23 cellular contexts compared by ENCODE assay signal in genomic region chr5:6397536-6398269, GRCh38. TPM values are rescaled to one million over a fixed set of nuclear protein-coding genes. Genes with fewer than 3 reads are reported as not detected.
DNase-seq lines count a peak whose midpoint lies in the region; ATAC-seq, FAIRE-seq and TF ChIP-seq lines count a peak whose summit lies in the region.
"Had no signal": no experiment of that assay in that cellular context is flagged by ENCODE, and none has a peak within 500 bp of the region (broad histone marks: within the 10 kb centered on the region; RNA-seq: fewer than 3 reads in every experiment).

No MANE protein-coding gene starts in this region.

- H4K8ac ChIP-seq in neuronal stem cell (ENCODE audit: low read depth, low read length), result no peak overlapping the region

- TF ChIP-seq CTCF in K562 (IDR thresholded peaks at IDR 0.05 in 2 of 3, conservative IDR thresholded peaks at IDR 0.05 in 1 of 3; ENCODE audit: insufficient read depth in 2 of 3, low read depth in 1 of 3, low read length in 3 of 3), result no peak
- no peak for TF ChIP-seq CTCF in vagina (IDR thresholded peaks at IDR 0.05)

- H3K9me1 ChIP-seq in K562 (ENCODE audit: control insufficient read depth, insufficient read depth, low read length), result no peaks in the 10 kb centered on the region

- TF ChIP-seq POLR2A in K562 (conservative IDR thresholded peaks at IDR 0.05) (no peak), vagina (IDR thresholded peaks at IDR 0.05) (no peak)

- 0 out of 2 replicates have a peak, but pooled peaks cover 2% of the 10 kb centered on the region for H4K20me1 ChIP-seq in K562 (replicated peaks; ENCODE audit: control insufficient read depth, insufficient read depth, low read length)
- H4K20me1 ChIP-seq: BLaER1 had no signal

- H2BK5ac ChIP-seq in neuronal stem cell (ENCODE audit: low read length), result no peak overlapping the region

- peak; percentile 37 for DNase-seq in activated effector memory CD4-positive, alpha-beta T cell treated with anti-CD3 and anti-CD28 coated beads, Interleukin-2, amount 50 U/mL, for 16 hours
- no peak for DNase-seq in activated effector memory CD4-positive, alpha-beta T cell treated with Interleukin-2 at 50 U/mL for 16 hours
- DNase-seq in K562 (ENCODE audit: extremely low read depth in 1 of 4, low spot score in 3 of 4) (no peak), neuronal stem cell (ENCODE audit: low spot score) (no peak), vagina (ENCODE audit: extremely low spot score in 2 of 2) (peak; percentile 40 to 70), T-helper 9 cell (no peak), NCI-H1436 (lab: John Stamatoyannopoulos, UW) (no peak)
- DNase-seq: Caco-2; CD4-positive, CD25-positive, alpha-beta regulatory T cell; CD8-positive, alpha-beta T cell; DMS153; DND-41; GOT3; HFFc6 had no signal

- POLR2A ChIA-PET in K562 (lab: Yijun Ruan, JAX), result interaction anchor here (0.6 kb wide), 2 partner anchors 24 to 1504 kb away, joined by 3 read pairs; no protein-coding TSS in a partner anchor

- no peaks in the 10 kb centered on the region; a peak in 2 of 5 replicates for H3K4me1 ChIP-seq in K562 (replicated peaks in 1 of 2; ENCODE audit: control insufficient read depth in 2 of 2, insufficient read depth in 2 of 2, low read length in 2 of 2)
- H3K4me1 ChIP-seq in neuronal stem cell (ENCODE audit: control insufficient read depth in 2 of 2, insufficient read depth in 1 of 2, low read depth in 1 of 2, low read length in 2 of 2), result peaks cover 0 to 1% of the 10 kb centered on the region in 2 donors
- H3K4me1 ChIP-seq in vagina, result no peaks in the 10 kb centered on the region
- H3K4me1 ChIP-seq: BLaER1, Caco-2, HAP-1 had no signal

- in situ Hi-C loops in K562 (cut with MboI), result no loop called here

- intact Hi-C loops in K562 (cut with micrococcal nuclease), result no loop called here
- intact Hi-C loops in vagina (cut with DNase I), result no loop called here

- no peak overlapping the region for H3K23ac ChIP-seq in neuronal stem cell (ENCODE audit: low read depth, low read length, poor library complexity)

- H2BK120ac ChIP-seq in neuronal stem cell (ENCODE audit: low read depth, low read length), result no peak overlapping the region

- H2AFZ ChIP-seq in K562 (ENCODE audit: low read depth, low read length) (no peak overlapping the region), neuronal stem cell (ENCODE audit: low read length) (no peak overlapping the region)

- H3K36me3 ChIP-seq in K562 (ENCODE audit: control insufficient read depth, insufficient read depth, low read length), result no peaks in the 10 kb centered on the region
- H3K36me3 ChIP-seq in neuronal stem cell (replicated peaks in 1 of 2; ENCODE audit: control insufficient read depth in 2 of 2, insufficient read depth in 2 of 2, low read length in 2 of 2), result no peaks in the 10 kb centered on the region
- H3K36me3 ChIP-seq in vagina, result no peaks in the 10 kb centered on the region
- H3K36me3 ChIP-seq: BLaER1, HAP-1 had no signal

- no peak overlapping the region for H3K27ac ChIP-seq in K562 (ENCODE audit: extremely low read depth, low read depth, low read length)
- no peak overlapping the region for H3K27ac ChIP-seq in neuronal stem cell (replicated peaks; ENCODE audit: low read length)
- H3K27ac ChIP-seq in vagina, result no peak overlapping the region
- H3K27ac ChIP-seq: 22Rv1, BLaER1, C4-2B had no signal

- ATAC-seq in K562, result no peak
- ATAC-seq: CD8-positive, alpha-beta T cell had no signal

- no peak overlapping the region for H2AK5ac ChIP-seq in neuronal stem cell (ENCODE audit: low read depth, low read length)

- no peaks in the 10 kb centered on the region; the same call in 1 of the 2 replicates for H3K9me3 ChIP-seq in K562 (replicated peaks; ENCODE audit: control insufficient read depth, insufficient read depth, low read depth, low read length)
- no peaks in the 10 kb centered on the region for H3K9me3 ChIP-seq in neuronal stem cell (replicated peaks in 1 of 2; ENCODE audit: control insufficient read depth in 2 of 2, insufficient read depth in 1 of 2, low read depth in 1 of 2, low read length in 2 of 2)
- no peaks in the 10 kb centered on the region for H3K9me3 ChIP-seq in vagina
- H3K9me3 ChIP-seq: BLaER1, Caco-2, HAP-1 had no signal

- no peak overlapping the region for H3K18ac ChIP-seq in neuronal stem cell (ENCODE audit: low read length)

- no TSS peak for BruUV-seq in K562 (replicated peaks; lab: Mats Ljungman, UMichigan)

- H2BK12ac ChIP-seq in neuronal stem cell (ENCODE audit: low read length), result no peak overlapping the region

- no peak for TF ChIP-seq RAD21 in K562 (CRISPR knock-in tag; conservative IDR thresholded peaks at IDR 0.05 in 1 of 2, IDR thresholded peaks at IDR 0.05 in 1 of 2)

- H3K9ac ChIP-seq in K562 (ENCODE audit: insufficient read depth in 1 of 2, low read depth in 2 of 2, low read length in 2 of 2) (no peak overlapping the region), neuronal stem cell (ENCODE audit: low read depth, low read length, poor library complexity) (no peak overlapping the region)
- H3K9ac ChIP-seq: BLaER1 had no signal

- no peak overlapping the region for H3K4ac ChIP-seq in neuronal stem cell (ENCODE audit: low read length)

- H3K4me3 ChIP-seq in K562 (no peak overlapping the region), neuronal stem cell (ENCODE audit: low read length in 2 of 2) (no peak overlapping the region), vagina (no peak overlapping the region)
- H3K4me3 ChIP-seq: BLaER1, HAP-1 had no signal

- 5% methylated on average over 15 of the region's 15 CpGs for WGBS in K562 (ENCODE audit: insufficient coverage, low coverage, missing lambda C conversion rate)
- WGBS in neuronal stem cell (ENCODE audit: extremely low coverage in 2 of 2, insufficient read length in 2 of 2, insufficient replicate concordance in 1 of 2), 2 donors, result no CpG with 5 or more reads among the region's 15 CpGs

- H3K4me2 ChIP-seq in K562 (ENCODE audit: insufficient read depth, low read length) (no peak overlapping the region), neuronal stem cell (ENCODE audit: insufficient read depth, low read length, poor library complexity, severe bottlenecking) (no peak overlapping the region)
- H3K4me2 ChIP-seq: BLaER1 had no signal

- peaks cover 71 to 74% of the 10 kb centered on the region in 2 experiments for H3K27me3 ChIP-seq in K562 (ENCODE audit: control insufficient read depth in 2 of 2, insufficient read depth in 2 of 2, low read length in 2 of 2)
- peaks cover 0 to 32% (median 0%) of the 10 kb centered on the region in 3 experiments for H3K27me3 ChIP-seq in neuronal stem cell (ENCODE audit: control insufficient read depth in 3 of 3, insufficient read depth in 3 of 3, low read depth in 1 of 3, low read length in 3 of 3)
- H3K27me3 ChIP-seq in vagina, result no peaks in the 10 kb centered on the region
- H3K27me3 ChIP-seq: BLaER1 had no signal

- no peak for TF ChIP-seq EP300 in K562 (IDR thresholded peaks at IDR 0.05; ENCODE audit: low read length)

- no peak overlapping the region for H2BK15ac ChIP-seq in neuronal stem cell (ENCODE audit: low read length)

- peak overlapping the region; percentile 14 for H3K14ac ChIP-seq in neuronal stem cell (ENCODE audit: low read length)

- CTCF ChIA-PET in K562 (lab: Yijun Ruan, JAX; ENCODE audit: low intra/inter-chr PET ratio), result no interaction called here

- no peaks in the 10 kb centered on the region for H3K79me1 ChIP-seq in neuronal stem cell (ENCODE audit: low read depth, low read length)

- no peaks in the 10 kb centered on the region for H3K79me2 ChIP-seq in K562 (ENCODE audit: control insufficient read depth, insufficient read depth, low read length)

- FAIRE-seq in K562 (lab: Jason Lieb, UNC), result no peak
- FAIRE-seq: A204.1, G401.6, GM12892, H54 had no signal

- no peak overlapping the region for H4K91ac ChIP-seq in neuronal stem cell (ENCODE audit: low read depth, low read length, poor library complexity)

RNA-seq across cellular contexts. Expression of gene MED10, which starts 19.4 kb away (rescaled TPM):
- total RNA-seq in K562 (2011; cell fraction: chromatin; rRNA removed; ENCODE audit: low replicate concordance), result 44.1 and 73.3 TPM in 2 replicates
- total RNA-seq in K562 (2011; cell fraction: nucleolus; rRNA removed), result 38.2 and 47.2 TPM in 2 replicates
- 43.8 and 50.4 TPM in 2 replicates for total RNA-seq in K562 (2011; cell fraction: nucleoplasm; rRNA removed)
- 36.1 and 51.0 TPM in 2 replicates for total RNA-seq in K562 (2014; rRNA removed)
- total RNA-seq in K562 (2014; rRNA removed; fragmentation: Illumina TruSeq; extraction: Trizol), result 23.8 and 25.7 TPM in 2 replicates
- 28.4 and 33.6 TPM in 2 replicates for total RNA-seq in K562 (2015; rRNA removed; fragmentation: Illumina TruSeq; extraction: Trizol)
- 52.0 and 62.3 TPM in 2 replicates for total RNA-seq in K562 (2021)
- 49.9 and 58.8 TPM in 2 replicates for polyA plus RNA-seq in K562 (2011; rRNA removed)
- 51.3 and 58.8 TPM in 2 replicates for polyA plus RNA-seq in K562 (2011; cell fraction: cytosol; rRNA removed)
- polyA plus RNA-seq in K562 (2011; cell fraction: nucleus; rRNA removed), result 70.4 and 86.1 TPM in 2 replicates
- 68.1 and 71.4 TPM in 2 replicates for polyA plus RNA-seq in K562 (2012)
- polyA plus RNA-seq in K562 (2014; fragmentation: Illumina TruSeq; extraction: Trizol), result 60.6 and 72.2 TPM in 2 replicates
- 10 to 100 TPM; 45.0 to 72.5 TPM for polyA plus RNA-seq in K562 (2014; fragmentation: Nextera tagmentation; extraction: Ambion mirVana)
- polyA plus RNA-seq in K562 (2014; rRNA removed), result 78.5 and 83.4 TPM in 2 replicates
- polyA minus RNA-seq in K562 (2011; rRNA and poly(A)+ RNA removed), result 18.9 and 20.4 TPM in 2 replicates
- 11.6 and 15.7 TPM in 2 replicates for polyA minus RNA-seq in K562 (2011; cell fraction: cytosol; rRNA and poly(A)+ RNA removed)
- 41.7 and 72.9 TPM in 2 replicates for polyA minus RNA-seq in K562 (2011; cell fraction: nucleus; rRNA and poly(A)+ RNA removed)
- polyA plus RNA-seq in neuronal stem cell (2013, experiment 1 of 2), result 29.2 TPM
- polyA plus RNA-seq in neuronal stem cell (2013, experiment 2 of 2), result 30.5 TPM
- total RNA-seq in vagina, result 32.7 TPM

RNA-seq across cellular contexts. Expression of gene UBE2QL1, which starts 51.0 kb away (rescaled TPM):
- not detected in 2 replicates for total RNA-seq in K562 (2011; cell fraction: chromatin; rRNA removed; ENCODE audit: low replicate concordance)
- total RNA-seq in K562 (2011; cell fraction: nucleolus; rRNA removed), result 0.13 TPM in 1 of 2 replicates, not detected in the other
- total RNA-seq in K562 (2011; cell fraction: nucleoplasm; rRNA removed), result 0.15 TPM in 1 of 2 replicates, not detected in the other
- total RNA-seq in K562 (2014; rRNA removed), result not detected in 2 replicates
- total RNA-seq in K562 (2014; rRNA removed; fragmentation: Illumina TruSeq; extraction: Trizol), result not detected in 2 replicates
- total RNA-seq in K562 (2015; rRNA removed; fragmentation: Illumina TruSeq; extraction: Trizol), result not detected in 2 replicates
- not detected in 2 replicates for total RNA-seq in K562 (2021)
- not detected in 2 replicates for polyA plus RNA-seq in K562 (2011; rRNA removed)
- polyA plus RNA-seq in K562 (2011; cell fraction: cytosol; rRNA removed), result not detected in 2 replicates
- polyA plus RNA-seq in K562 (2011; cell fraction: nucleus; rRNA removed), result 0.03 TPM in 1 of 2 replicates, not detected in the other
- polyA plus RNA-seq in K562 (2012), result 0.01 TPM in 1 of 2 replicates, not detected in the other
- not detected in 2 replicates for polyA plus RNA-seq in K562 (2014; fragmentation: Illumina TruSeq; extraction: Trizol)
- not detected for polyA plus RNA-seq in K562 (2014; fragmentation: Nextera tagmentation; extraction: Ambion mirVana)
- not detected in 2 replicates for polyA plus RNA-seq in K562 (2014; rRNA removed)
- polyA minus RNA-seq in K562 (2011; rRNA and poly(A)+ RNA removed), result not detected in 2 replicates
- polyA minus RNA-seq in K562 (2011; cell fraction: cytosol; rRNA and poly(A)+ RNA removed), result not detected in 2 replicates
- not detected in 2 replicates for polyA minus RNA-seq in K562 (2011; cell fraction: nucleus; rRNA and poly(A)+ RNA removed)
- polyA plus RNA-seq in neuronal stem cell (2013, experiment 1 of 2), result 2.3 TPM
- 2.4 TPM for polyA plus RNA-seq in neuronal stem cell (2013, experiment 2 of 2)
- 2.5 TPM for total RNA-seq in vagina
- total RNA-seq: Caco-2; CD4-positive, CD25-positive, alpha-beta regulatory T cell; HFFc6 had no signal
- polyA plus RNA-seq: AG04450; CD4-positive, CD25-positive, alpha-beta regulatory T cell had no signal

Comparison
In these comparisons a context has a peak if more than half of its experiments do, and no peak if none do; other contexts are left out.
1. DNase-seq: peak in activated effector memory CD4-positive, alpha-beta T cell treated with anti-CD3 and anti-CD28 coated beads, Interleukin-2, amount 50 U/mL, for 16 hours (single experiment) and vagina (2 of 2); none in activated effector memory CD4-positive, alpha-beta T cell treated with Interleukin-2 at 50 U/mL for 16 hours (single experiment), K562 (0 of 4), neuronal stem cell (single experiment), T-helper 9 cell (single experiment) and NCI-H1436 (single experiment).